Comparison of ENCODE assay signal across 9 cellular contexts in the genomic region with DNA sequence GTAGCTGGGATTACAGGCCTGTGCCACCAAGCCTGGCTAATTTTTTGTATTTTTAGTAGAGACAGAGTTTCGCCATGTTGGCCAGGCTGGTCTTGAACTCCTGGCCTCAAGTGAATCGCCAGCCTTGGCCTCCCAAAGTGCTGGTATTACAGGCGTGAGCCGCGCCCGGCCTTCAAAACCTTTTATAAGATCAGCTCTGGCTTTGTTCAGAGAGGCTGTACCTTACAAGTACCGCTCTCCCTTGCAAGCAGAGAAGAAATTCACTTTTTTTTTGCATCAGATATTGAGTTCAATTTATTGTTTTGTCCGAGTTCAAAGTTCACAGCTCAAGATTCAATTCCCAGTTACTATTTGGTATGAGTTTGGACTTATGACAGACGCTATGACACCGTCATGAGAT. TPM values are rescaled to one million over a fixed set of nuclear protein-coding genes. Genes with fewer than 3 reads are reported as not detected.
DNase-seq lines count a peak whose midpoint lies in the region; ATAC-seq and TF ChIP-seq lines count a peak whose summit lies in the region.
"Had no signal": no experiment of that assay in that cellular context is flagged by ENCODE, and none has a peak within 500 bp of the region (broad histone marks: within the 10 kb centered on the region; RNA-seq: fewer than 3 reads in every experiment).

No MANE protein-coding gene starts in this region.

- H3K79me1 ChIP-seq in H9 (ENCODE audit: insufficient read depth, low read depth, low read length, poor library complexity, severe bottlenecking) = no peaks in the 10 kb centered on the region

- H2BK120ac ChIP-seq in H9 (ENCODE audit: low read depth, low read length, poor library complexity, severe bottlenecking) = no peak overlapping the region

- peaks cover 7% of the 10 kb centered on the region for H3F3A ChIP-seq in SK-N-SH (replicated peaks; ENCODE audit: insufficient read depth)

- H3K9me3 ChIP-seq in SK-N-SH = no peaks in the 10 kb centered on the region
- no peaks in the 10 kb centered on the region for H3K9me3 ChIP-seq in H9 (ENCODE audit: control insufficient read depth, low read depth, low read length)

- H2AFZ ChIP-seq in SK-N-SH (ENCODE audit: low read depth) (peak overlapping the region; percentile 95), H9 (ENCODE audit: low read length) (no peak overlapping the region)

- H2BK15ac ChIP-seq in H9 (ENCODE audit: low read depth, low read length) = no peak overlapping the region

- peaks cover 3 to 4% of the 10 kb centered on the region in 2 experiments; a peak in 2 of 4 replicates for H3K4me1 ChIP-seq in SK-N-SH (ENCODE audit: control insufficient read depth in 1 of 2, insufficient read depth in 2 of 2, low read depth in 1 of 2, low read length in 1 of 2)
- no peaks in the 10 kb centered on the region for H3K4me1 ChIP-seq in H9 (ENCODE audit: insufficient read depth, low read length)

- POLR2A ChIA-PET in SK-N-SH (lab: Yijun Ruan, JAX) = interaction anchor here (0.6 to 1.0 kb wide), 2 partner anchors 14 to 60 kb away, joined by 3 to 4 read pairs; no protein-coding TSS in a partner anchor

- peaks cover 9% of the 10 kb centered on the region for H3K23me2 ChIP-seq in H9 (ENCODE audit: insufficient read length, low read depth, low read length, poor library complexity, severe bottlenecking)

- CTCF ChIA-PET in SK-N-SH (lab: Yijun Ruan, JAX) = no interaction called here

- H2BK5ac ChIP-seq in H9 (ENCODE audit: insufficient read length, low read length) = no peak overlapping the region

- no peak overlapping the region for H3T11ph ChIP-seq in H9 (ENCODE audit: low read length)

- no peak overlapping the region for H3K4ac ChIP-seq in H9 (ENCODE audit: low read depth, low read length)

- H3K56ac ChIP-seq in H9 (ENCODE audit: insufficient read length, low read depth, low read length) = no peak overlapping the region

- H4K91ac ChIP-seq in H9 (ENCODE audit: insufficient read length, low read depth, low read length) = no peak overlapping the region

- no peak overlapping the region for H2BK20ac ChIP-seq in H9 (ENCODE audit: low read depth, low read length, poor library complexity, severe bottlenecking)

- H3K36me3 ChIP-seq in SK-N-SH (replicated peaks in 1 of 2; ENCODE audit: control insufficient read depth in 1 of 2, insufficient read depth in 2 of 2, low read length in 1 of 2) (no peaks in the 10 kb centered on the region), H7 (replicated peaks; ENCODE audit: control insufficient read depth, insufficient read depth, low read length) (no peaks in the 10 kb centered on the region)

- H4K5ac ChIP-seq in H9 (ENCODE audit: insufficient read length, low read depth, low read length) = no peak overlapping the region

- no peak for TF ChIP-seq EP300 in SK-N-SH (IDR thresholded peaks at IDR 0.05; ENCODE audit: borderline replicate concordance in 1 of 2, low read depth in 1 of 2, low read length in 1 of 2)

- H3K4me2 ChIP-seq in SK-N-SH (peak overlapping the region; percentile 84; the same call in 1 of the 2 replicates), H9 (ENCODE audit: insufficient read depth, insufficient read length, low read length) (no peak overlapping the region)

- no peak overlapping the region for H3K4me3 ChIP-seq in SK-N-SH (ENCODE audit: low read depth in 2 of 2, low read length in 1 of 2)
- H3K4me3 ChIP-seq in H7 (ENCODE audit: insufficient read depth, low read depth, low read length) = no peak overlapping the region

- H3K18ac ChIP-seq in H9 (ENCODE audit: insufficient read length, low read depth, low read length) = no peak overlapping the region

- no peak for DNase-seq in SK-N-SH
- DNase-seq in H9 = no peak
- DNase-seq in epithelial cell of prostate (ENCODE audit: low read depth, low spot score) = no peak
- no peak for DNase-seq in progenitor cell of endocrine pancreas (ENCODE audit: low spot score, unreplicated experiment)
- DNase-seq in left lobe of liver (ENCODE audit: low spot score) = no peak
- DNase-seq in H7 = no peak
- DNase-seq in central memory CD4-positive, alpha-beta T cell = no peak
- DNase-seq: KG1 had no signal

- H3K27ac ChIP-seq in SK-N-SH (ENCODE audit: low read depth in 2 of 2, low read length in 1 of 2) (no peak overlapping the region), H9 (ENCODE audit: insufficient read length, low read depth, low read length) (no peak overlapping the region), epithelial cell of prostate (peak overlapping the region; percentile 88)

- H3K4me3 Mint-ChIP-seq in H9 (peak overlapping the region; percentile 4 to 80; a peak in 3 of 5 replicates), progenitor cell of endocrine pancreas (ENCODE audit: low read depth) (peak overlapping the region; percentile 92)

- H3K27ac Mint-ChIP-seq in H9 (no peak overlapping the region), progenitor cell of endocrine pancreas (no peak overlapping the region)

- ATAC-seq in SK-N-SH treated with all-trans-retinoic acid at 6 μM for 48 hours = no peak
- ATAC-seq in left lobe of liver = no peak

- H4K20me1 ChIP-seq in SK-N-SH (ENCODE audit: insufficient read depth) = peaks cover 18% of the 10 kb centered on the region
- H4K20me1 ChIP-seq in H9 (ENCODE audit: control insufficient read depth, insufficient read depth, insufficient read length) = no peaks in the 10 kb centered on the region

- H3K27me3 ChIP-seq in SK-N-SH (ENCODE audit: insufficient read depth) = no peaks in the 10 kb centered on the region; the same call in 1 of the 2 replicates
- H3K27me3 ChIP-seq in H9 (ENCODE audit: insufficient read depth, low read length) = no peaks in the 10 kb centered on the region
- H3K27me3 ChIP-seq in H7 (ENCODE audit: control insufficient read depth, insufficient read depth, low read length) = peaks cover 8% of the 10 kb centered on the region; the same call in 1 of the 2 replicates

- no peaks in the 10 kb centered on the region for H3K9me2 ChIP-seq in SK-N-SH

- no peak overlapping the region for H3K23ac ChIP-seq in H9 (ENCODE audit: insufficient read length, low read depth, low read length)

- H2AK5ac ChIP-seq in H9 (ENCODE audit: insufficient read length, low read length) = no peak overlapping the region

- WGBS in SK-N-SH (ENCODE audit: low lambda C conversion rate) = 96% methylated on average over 10 of the region's 10 CpGs
- no CpG with 5 or more reads among the region's 10 CpGs for WGBS in H9 (ENCODE audit: extremely low coverage, insufficient read length, low lambda C conversion rate)

- H3K79me2 ChIP-seq in SK-N-SH (ENCODE audit: insufficient read depth) (peaks cover 29% of the 10 kb centered on the region), H9 (ENCODE audit: insufficient read depth, low read length) (no peaks in the 10 kb centered on the region)

- TF ChIP-seq RAD21 in SK-N-SH (IDR thresholded peaks at IDR 0.05; ENCODE audit: low read length) = no peak

- H2BK12ac ChIP-seq in H9 (ENCODE audit: insufficient read length, low read depth, low read length) = no peak overlapping the region

- H3K36me3 Mint-ChIP-seq in H9 (ENCODE audit: insufficient read depth in 1 of 3, low read depth in 3 of 3) (no peaks in the 10 kb centered on the region; a peak in 1 of 7 replicates), progenitor cell of endocrine pancreas (ENCODE audit: insufficient read depth) (no peaks in the 10 kb centered on the region)

- H3K9me3 Mint-ChIP-seq in H9 = no peaks in the 10 kb centered on the region; a peak in 1 of 5 replicates
- H3K9me3 Mint-ChIP-seq in progenitor cell of endocrine pancreas (ENCODE audit: low read depth) = no peaks in the 10 kb centered on the region

- H3K27me3 Mint-ChIP-seq in H9 (ENCODE audit: low read depth) (peaks cover 24% of the 10 kb centered on the region), progenitor cell of endocrine pancreas (no peaks in the 10 kb centered on the region)

- no peak overlapping the region for H3K9ac ChIP-seq in SK-N-SH
- no peak overlapping the region for H3K9ac ChIP-seq in H9 (ENCODE audit: extremely low read depth, insufficient read length, low read length)

- H3K4me1 Mint-ChIP-seq in H9 = peaks cover 15 to 25% of the 10 kb centered on the region in 2 experiments
- peaks cover 22% of the 10 kb centered on the region for H3K4me1 Mint-ChIP-seq in progenitor cell of endocrine pancreas (ENCODE audit: low read depth)

- no peak overlapping the region for H4K8ac ChIP-seq in H9 (replicated peaks; ENCODE audit: insufficient read length, low read depth, low read length)

- H3K14ac ChIP-seq in H9 (ENCODE audit: insufficient read depth, low read length) = no peak overlapping the region

- TF ChIP-seq CTCF in SK-N-SH (IDR thresholded peaks at IDR 0.05) = no peak
- no peak for TF ChIP-seq CTCF in H9 (conservative IDR thresholded peaks at IDR 0.05)
- TF ChIP-seq CTCF in progenitor cell of endocrine pancreas (IDR thresholded peaks at IDR 0.05; ENCODE audit: unreplicated experiment) = no peak

TF ChIP-seq in SK-N-SH treated with all-trans-retinoic acid at 6 μM for 48 hours, 23 proteins besides CTCF, POLR2A, EP300 and RAD21 (continues in another document):
- TF ChIP-seq RARB (CRISPR knock-in tag; IDR thresholded peaks at IDR 0.05) = no peak
- no peak for TF ChIP-seq PPARA (CRISPR knock-in tag; IDR thresholded peaks at IDR 0.05; ENCODE audit: borderline replicate concordance)
- no peak for TF ChIP-seq BACH2 (CRISPR knock-in tag; IDR thresholded peaks at IDR 0.05; ENCODE audit: borderline replicate concordance)
- TF ChIP-seq, protein P1, sequence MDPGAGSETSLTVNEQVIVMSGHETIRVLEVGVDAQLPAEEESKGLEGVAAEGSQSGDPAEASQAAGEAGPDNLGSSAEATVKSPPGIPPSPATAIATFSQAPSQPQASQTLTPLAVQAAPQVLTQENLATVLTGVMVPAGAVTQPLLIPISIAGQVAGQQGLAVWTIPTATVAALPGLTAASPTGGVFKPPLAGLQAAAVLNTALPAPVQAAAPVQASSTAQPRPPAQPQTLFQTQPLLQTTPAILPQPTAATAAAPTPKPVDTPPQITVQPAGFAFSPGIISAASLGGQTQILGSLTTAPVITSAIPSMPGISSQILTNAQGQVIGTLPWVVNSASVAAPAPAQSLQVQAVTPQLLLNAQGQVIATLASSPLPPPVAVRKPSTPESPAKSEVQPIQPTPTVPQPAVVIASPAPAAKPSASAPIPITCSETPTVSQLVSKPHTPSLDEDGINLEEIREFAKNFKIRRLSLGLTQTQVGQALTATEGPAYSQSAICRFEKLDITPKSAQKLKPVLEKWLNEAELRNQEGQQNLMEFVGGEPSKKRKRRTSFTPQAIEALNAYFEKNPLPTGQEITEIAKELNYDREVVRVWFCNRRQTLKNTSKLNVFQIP (CRISPR knock-in tag; IDR thresholded peaks at IDR 0.05; ENCODE audit: borderline replicate concordance, low read depth) = no peak
- no peak for TF ChIP-seq CSDC2 (CRISPR knock-in tag; IDR thresholded peaks at IDR 0.05)
- TF ChIP-seq OSR1 (CRISPR knock-in tag; IDR thresholded peaks at IDR 0.05) = no peak
- TF ChIP-seq ESRRG (CRISPR knock-in tag; IDR thresholded peaks at IDR 0.05) = no peak

RNA-seq across cellular contexts. Expression of a gene that starts 1.9 kb away (rescaled TPM):
- 5.5 and 7.9 TPM in 2 replicates for polyA plus RNA-seq in SK-N-SH (2012; rRNA removed)
- 4.2 and 5.5 TPM in 2 replicates for polyA plus RNA-seq in SK-N-SH (2012; cell fraction: cytosol; rRNA removed)
- polyA plus RNA-seq in SK-N-SH (2012; cell fraction: nucleus; rRNA removed) = 17.5 and 22.0 TPM in 2 replicates
- total RNA-seq in H9 (2021) (5.3 and 5.5 TPM in 2 replicates), progenitor cell of endocrine pancreas (29.5 and 29.9 TPM in 2 replicates), left lobe of liver (2.9 TPM)
- total RNA-seq in H7 (2014; rRNA removed; shearing (Covaris generic)) = 3.3 and 5.3 TPM in 2 replicates
